Comparison of ENCODE assay signal across 8 cellular contexts in the genomic region with DNA sequence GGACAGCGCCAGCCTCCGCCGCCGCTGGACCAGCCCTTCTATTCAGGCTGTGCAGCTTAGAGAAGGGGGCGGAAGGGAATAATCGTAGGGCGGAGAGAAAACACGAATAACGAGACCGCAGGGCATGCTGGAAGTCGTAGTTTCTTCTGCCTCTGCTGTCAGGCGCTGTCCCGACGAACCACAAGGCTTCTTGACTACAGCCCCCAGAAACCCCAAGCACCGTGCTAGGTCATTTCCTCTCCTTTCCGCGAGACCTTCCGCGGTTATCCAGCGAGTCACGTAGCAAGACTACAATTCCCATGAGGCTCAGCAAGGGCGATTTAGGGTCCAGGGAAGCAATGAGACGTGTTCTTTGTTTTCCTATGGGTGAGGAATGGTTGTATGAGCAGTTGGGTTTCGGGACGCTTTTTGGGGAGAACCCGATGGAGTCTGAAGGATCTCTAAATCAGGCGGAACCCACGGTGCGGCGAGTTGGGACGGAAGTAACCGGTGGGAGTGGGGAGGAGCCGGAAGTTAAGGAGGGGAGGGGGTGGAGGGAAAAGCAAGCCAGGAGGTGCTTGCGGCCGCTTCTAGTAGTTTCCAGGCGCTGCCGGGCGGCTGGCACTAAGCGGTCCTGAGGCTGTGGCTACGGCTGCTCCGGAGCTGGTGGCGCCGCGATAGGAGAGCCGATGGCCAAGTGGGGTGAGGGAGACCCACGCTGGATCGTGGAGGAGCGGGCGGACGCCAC. TPM values are rescaled to one million over a fixed set of nuclear protein-coding genes. Genes with fewer than 3 reads are reported as not detected.
DNase-seq lines count a peak whose midpoint lies in the region; FAIRE-seq and TF ChIP-seq lines count a peak whose summit lies in the region.

A gene (plus strand): TSS at position 572 of the 727 bp plus-strand sequence. CDS start 97 bp downstream, at position 669.
A gene (minus strand): TSS at position 80 of the 727 bp plus-strand sequence. CDS start 3,499 bp downstream, outside the sequence.

- POLR2A ChIA-PET in HEK293T (lab: Yijun Ruan, JAX), result interaction anchor here (0.6 to 2.4 kb wide), 13 partner anchors 9 to 181 kb away, joined by 3 to 10 read pairs (median 4); a partner anchor contains a TSS

- H2AFZ ChIP-seq in neuronal stem cell (ENCODE audit: low read length), result peak within 1 kb of the TSS; percentile 88

- H4K8ac ChIP-seq in neuronal stem cell (ENCODE audit: low read depth, low read length), result no peak within 1 kb of the TSS

- WGBS in neuronal stem cell (ENCODE audit: extremely low coverage in 2 of 2, insufficient read length in 2 of 2, insufficient replicate concordance in 1 of 2), 2 donors, result no CpG with 5 or more reads among the region's 50 CpGs

- H2AK5ac ChIP-seq in neuronal stem cell (ENCODE audit: low read depth, low read length), result no peak within 1 kb of the TSS

- H3K36me3 ChIP-seq in neuronal stem cell (replicated peaks in 1 of 2; ENCODE audit: control insufficient read depth in 2 of 2, insufficient read depth in 2 of 2, low read length in 2 of 2), result peaks cover 26 to 44% of the 10 kb centered on the region in 2 donors

- H2BK5ac ChIP-seq in neuronal stem cell (ENCODE audit: low read length), result no peak within 1 kb of the TSS

- peak within 1 kb of the TSS; percentile 67 to 95 for H3K4me3 ChIP-seq in neuronal stem cell (ENCODE audit: low read length in 2 of 2)

- H3K4ac ChIP-seq in neuronal stem cell (ENCODE audit: low read length), result no peak within 1 kb of the TSS

- peak within 1 kb of the TSS; percentile 72 for H3K27ac ChIP-seq in neuronal stem cell (replicated peaks; ENCODE audit: low read length)

- peaks cover 9% of the 10 kb centered on the region for H3K79me1 ChIP-seq in neuronal stem cell (ENCODE audit: low read depth, low read length)

- H3K23ac ChIP-seq in neuronal stem cell (ENCODE audit: low read depth, low read length, poor library complexity), result peak within 1 kb of the TSS; percentile 32

- DNase-seq in GF-D8 (lab: John Stamatoyannopoulos, UW) (peak; percentile 92), HEK293T (ENCODE audit: extremely low spot score) (peak; percentile 92), MV-4-11 (lab: John Stamatoyannopoulos, UW) (peak; percentile 99), SK-MEL-5 (ENCODE audit: low read depth, low spot score) (peak; percentile 99), frontal cortex (ENCODE audit: low spot score in 2 of 2) (peak; percentile 79 to 85), neuronal stem cell (ENCODE audit: low spot score) (peak; percentile 98)
- peak; percentile 93 for DNase-seq in activated naive CD4-positive, alpha-beta T cell treated with Interleukin-2 at 50 U/mL for 16 hours

- in situ Hi-C loops in SK-MEL-5 (cut with HindIII; ENCODE audit: low pct_unique_long_range_greater_than_20kb, low sequenced_read_pairs), result no loop called here

- peaks cover 2 to 6% of the 10 kb centered on the region in 2 donors for H3K4me1 ChIP-seq in neuronal stem cell (ENCODE audit: control insufficient read depth in 2 of 2, insufficient read depth in 1 of 2, low read depth in 1 of 2, low read length in 2 of 2)

- H3K14ac ChIP-seq in neuronal stem cell (ENCODE audit: low read length), result peak within 1 kb of the TSS; percentile 48

- CTCF ChIA-PET in HEK293T (lab: Yijun Ruan, JAX), result interaction anchor here (0.6 to 1.2 kb wide), 2 partner anchors 12 to 32 kb away, joined by 3 read pairs; no protein-coding TSS in a partner anchor

- peak within 1 kb of the TSS; percentile 35 for H2BK15ac ChIP-seq in neuronal stem cell (ENCODE audit: low read length)

- no peaks in the 10 kb centered on the region for H3K27me3 ChIP-seq in neuronal stem cell (ENCODE audit: control insufficient read depth in 3 of 3, insufficient read depth in 3 of 3, low read depth in 1 of 3, low read length in 3 of 3)

- peak within 1 kb of the TSS; percentile 92 for H3K9ac ChIP-seq in neuronal stem cell (ENCODE audit: low read depth, low read length, poor library complexity)

- no peak for TF ChIP-seq CTCF in subcutaneous adipose tissue (IDR thresholded peaks at IDR 0.05; ENCODE audit: low read depth)

- H2BK12ac ChIP-seq in neuronal stem cell (ENCODE audit: low read length), result peak within 1 kb of the TSS; percentile 28

- FAIRE-seq in frontal cortex (lab: Jason Lieb, UNC), result peak; percentile 36

- H3K18ac ChIP-seq in neuronal stem cell (ENCODE audit: low read length), result peak within 1 kb of the TSS; percentile 94

- H4K91ac ChIP-seq in neuronal stem cell (ENCODE audit: low read depth, low read length, poor library complexity), result no peak within 1 kb of the TSS

- no peak within 1 kb of the TSS for H2BK120ac ChIP-seq in neuronal stem cell (ENCODE audit: low read depth, low read length)

- H3K4me2 ChIP-seq in neuronal stem cell (ENCODE audit: insufficient read depth, low read length, poor library complexity, severe bottlenecking), result peak within 1 kb of the TSS; percentile 70

- no peaks in the 10 kb centered on the region for H3K9me3 ChIP-seq in neuronal stem cell (replicated peaks in 1 of 2; ENCODE audit: control insufficient read depth in 2 of 2, insufficient read depth in 1 of 2, low read depth in 1 of 2, low read length in 2 of 2)

TF ChIP-seq in HEK293T, 16 proteins besides CTCF, POLR2A, EP300 and RAD21:
- no peak for TF ChIP-seq HDGF (IDR thresholded peaks at IDR 0.05; ENCODE audit: borderline replicate concordance)
- TF ChIP-seq ELF4 (IDR thresholded peaks at IDR 0.05), result peak; percentile 85
- no peak for TF ChIP-seq TARDBP (IDR thresholded peaks at IDR 0.05)
- TF ChIP-seq CTBP1 (IDR thresholded peaks at IDR 0.05; ENCODE audit: borderline replicate concordance), result peak; percentile 9; the same call in 1 of the 2 replicates
- TF ChIP-seq L3MBTL2 (conservative IDR thresholded peaks at IDR 0.05), result peak; percentile 65
- TF ChIP-seq SUZ12 (IDR thresholded peaks at IDR 0.05), result peak; percentile 94
- no peak for TF ChIP-seq FOXM1 (IDR thresholded peaks at IDR 0.05; ENCODE audit: borderline replicate concordance)

RNA-seq across cellular contexts. Expression of the first gene that starts in this region (rescaled TPM):
- 192 and 196 TPM in 2 replicates for total RNA-seq in SK-MEL-5 (2014; rRNA removed; shearing (Covaris generic))
- polyA plus RNA-seq in SK-MEL-5 (2015; cell fraction: cytosol; rRNA removed), result 220 and 253 TPM in 2 replicates
- polyA plus RNA-seq in SK-MEL-5 (2015; cell fraction: nucleus; rRNA removed), result 54.6 and 133 TPM in 2 replicates
- total RNA-seq in frontal cortex, result 107 TPM
- polyA plus RNA-seq in neuronal stem cell (2013, experiment 1 of 2), result 74.9 TPM
- 74.9 TPM for polyA plus RNA-seq in neuronal stem cell (2013, experiment 2 of 2)
- total RNA-seq in subcutaneous adipose tissue, result 100 to 1,000 TPM in 1 of 4 donors, 10 to 100 TPM in 3; 78.7 to 114 (median 84.9) TPM

RNA-seq across cellular contexts. Expression of the second gene that starts in this region (rescaled TPM):
- 21.8 and 26.4 TPM in 2 replicates for total RNA-seq in SK-MEL-5 (2014; rRNA removed; shearing (Covaris generic))
- 18.4 and 23.7 TPM in 2 replicates for polyA plus RNA-seq in SK-MEL-5 (2015; cell fraction: cytosol; rRNA removed)
- polyA plus RNA-seq in SK-MEL-5 (2015; cell fraction: nucleus; rRNA removed), result 31.5 and 39.2 TPM in 2 replicates
- total RNA-seq in frontal cortex (35.5 TPM), subcutaneous adipose tissue (10 to 100 TPM; 18.1 to 27.1 (median 24.3) TPM)
- 20.4 TPM for polyA plus RNA-seq in neuronal stem cell (2013, experiment 1 of 2)
- 18.0 TPM for polyA plus RNA-seq in neuronal stem cell (2013, experiment 2 of 2)

Comparison
In these comparisons a context has a peak if more than half of its experiments do, and no peak if none do; other contexts are left out.
1. Peak in every context shown above with its lines: DNase-seq, H3K4me3 ChIP-seq and H3K27ac ChIP-seq.